In genomic region chr9:76181020-76181641, GRCh38 we compare ENCODE assay signal across 10 cellular contexts.
DNase-seq lines count a peak whose midpoint lies in the region; TF ChIP-seq lines count a peak whose summit lies in the region.
"Had no signal": no experiment of that assay in that cellular context is flagged by ENCODE, and none has a peak within 500 bp of the region (broad histone marks: within the 10 kb centered on the region; RNA-seq: fewer than 3 reads in every experiment).

No MANE protein-coding gene starts in this region.

- DNase-seq in activated naive CD4-positive, alpha-beta T cell treated with anti-CD3 and anti-CD28 coated beads for 36 hours: peak; percentile 10
- DNase-seq in activated naive CD4-positive, alpha-beta T cell treated with Interleukin-2 at 50 U/mL for 16 hours: no peak
- peak; percentile 36 for DNase-seq in SKM-1 treated with dmso at 0.1 percent for 144 hours (lab: John Stamatoyannopoulos, UW; ENCODE audit: unreplicated experiment)
- DNase-seq in glomerular endothelial cell (ENCODE audit: extremely low read depth, low read depth, low spot score): peak; percentile 41
- no peak for DNase-seq in type B pancreatic cell (ENCODE audit: extremely low spot score, unreplicated experiment)
- DNase-seq in posterior vena cava (ENCODE audit: low spot score): no peak
- no peak for DNase-seq in ecto neural progenitor cell (ENCODE audit: low spot score)
- no peak for DNase-seq in mesothelial cell of epicardium (ENCODE audit: low spot score in 2 of 2, unreplicated experiment in 2 of 2)
- DNase-seq: T-helper 9 cell had no signal

- CTCF ChIA-PET in activated naive CD4-positive, alpha-beta T cell treated with anti-CD3 and anti-CD28 coated beads for 36 hours (lab: Charles Lee): interaction anchor here (1.4 kb wide), 1 partner anchor 18 kb away, joined by 3 read pairs; no protein-coding TSS in a partner anchor

- intact Hi-C loops in activated naive CD4-positive, alpha-beta T cell treated with anti-CD3 and anti-CD28 coated beads for 36 hours (cut with micrococcal nuclease): loop anchor here (1.0 to 5.0 kb wide), 2 partner anchors 65 to 289 kb away; partner anchors contain the start of gene PCSK5
- intact Hi-C loops in posterior vena cava (cut with DNase I): no loop called here

- no peak overlapping the region for H3K27ac Mint-ChIP-seq in activated naive CD4-positive, alpha-beta T cell treated with anti-CD3 and anti-CD28 coated beads for 36 hours
- peak overlapping the region; percentile 80 for H3K27ac Mint-ChIP-seq in type B pancreatic cell
- no peak overlapping the region for H3K27ac Mint-ChIP-seq in mesothelial cell of epicardium

- H3K4me3 Mint-ChIP-seq in activated naive CD4-positive, alpha-beta T cell treated with anti-CD3 and anti-CD28 coated beads for 36 hours: no peak overlapping the region
- H3K4me3 Mint-ChIP-seq in type B pancreatic cell (no peak overlapping the region), mesothelial cell of epicardium (no peak overlapping the region)
- H3K4me3 Mint-ChIP-seq: central memory CD8-positive, alpha-beta T cell had no signal

- no peaks in the 10 kb centered on the region for H3K9me3 Mint-ChIP-seq in activated naive CD4-positive, alpha-beta T cell treated with anti-CD3 and anti-CD28 coated beads for 36 hours
- H3K9me3 Mint-ChIP-seq in type B pancreatic cell (no peaks in the 10 kb centered on the region), mesothelial cell of epicardium (peaks cover 3% of the 10 kb centered on the region)
- H3K9me3 Mint-ChIP-seq: central memory CD8-positive, alpha-beta T cell had no signal

- H3K27me3 Mint-ChIP-seq in activated naive CD4-positive, alpha-beta T cell treated with anti-CD3 and anti-CD28 coated beads for 36 hours (ENCODE audit: low read depth): no peaks in the 10 kb centered on the region
- H3K27me3 Mint-ChIP-seq in type B pancreatic cell: no peaks in the 10 kb centered on the region
- H3K27me3 Mint-ChIP-seq in mesothelial cell of epicardium (ENCODE audit: low read depth): no peaks in the 10 kb centered on the region
- H3K27me3 Mint-ChIP-seq: central memory CD8-positive, alpha-beta T cell had no signal

- peaks cover 19% of the 10 kb centered on the region for H3K36me3 Mint-ChIP-seq in activated naive CD4-positive, alpha-beta T cell treated with anti-CD3 and anti-CD28 coated beads for 36 hours (ENCODE audit: low read depth)
- peaks cover 33% of the 10 kb centered on the region for H3K36me3 Mint-ChIP-seq in type B pancreatic cell
- H3K36me3 Mint-ChIP-seq in mesothelial cell of epicardium: peaks cover 16% of the 10 kb centered on the region

- H3K4me1 Mint-ChIP-seq in activated naive CD4-positive, alpha-beta T cell treated with anti-CD3 and anti-CD28 coated beads for 36 hours (ENCODE audit: low read depth): peaks cover 14% of the 10 kb centered on the region
- peaks cover 12% of the 10 kb centered on the region for H3K4me1 Mint-ChIP-seq in type B pancreatic cell (ENCODE audit: unreplicated experiment)
- peaks cover 15% of the 10 kb centered on the region for H3K4me1 Mint-ChIP-seq in mesothelial cell of epicardium
- H3K4me1 Mint-ChIP-seq: central memory CD8-positive, alpha-beta T cell had no signal

- TF ChIP-seq CTCF in type B pancreatic cell (conservative IDR thresholded peaks at IDR 0.05) (no peak), mesothelial cell of epicardium (IDR thresholded peaks at IDR 0.05; ENCODE audit: unreplicated experiment) (no peak)

Comparison
In these comparisons a context has a peak if more than half of its experiments do, and no peak if none do; other contexts are left out.
1. DNase-seq: peak in activated naive CD4-positive, alpha-beta T cell treated with anti-CD3 and anti-CD28 coated beads for 36 hours (single experiment), SKM-1 treated with dmso at 0.1 percent for 144 hours (single experiment) and glomerular endothelial cell (single experiment); none in activated naive CD4-positive, alpha-beta T cell treated with Interleukin-2 at 50 U/mL for 16 hours (single experiment), type B pancreatic cell (single experiment), posterior vena cava (single experiment), ecto neural progenitor cell (single experiment) and mesothelial cell of epicardium (0 of 2).